8 cellular contexts compared by ENCODE assay signal in genomic region chr14:49598479-49599301, GRCh38. TPM values are rescaled to one million over a fixed set of nuclear protein-coding genes. Genes with fewer than 3 reads are reported as not detected.
A peak's percentile ranks its signal among the peaks of the same experiment; 100 is the strongest.
DNase-seq lines count a peak whose midpoint lies in the region; ATAC-seq and TF ChIP-seq lines count a peak whose summit lies in the region.

Gene LRR1 (plus strand): TSS chr14:49598940. CDS start chr14:49599021, 81 bp downstream.

- peak within 1 kb of the TSS; percentile 96 for H3K9ac ChIP-seq in KMS-11

- TF ChIP-seq CTCF in KMS-11 (conservative IDR thresholded peaks at IDR 0.05; ENCODE audit: low read depth, low read length) (no peak), Peyer's patch (IDR thresholded peaks at IDR 0.05) (peak in 2 of 6 experiments; percentile 9 to 13)

- H3K79me2 ChIP-seq in KMS-11 (ENCODE audit: insufficient read depth, low read depth): peaks cover 47% of the 10 kb centered on the region

- H3K4me1 ChIP-seq in KMS-11 (ENCODE audit: low read depth, poor library complexity, severe bottlenecking): peaks cover 18% of the 10 kb centered on the region
- peaks cover 0 to 10% (median 3%) of the 10 kb centered on the region in 4 donors for H3K4me1 ChIP-seq in Peyer's patch

- POLR2A ChIA-PET in naive thymus-derived CD8-positive, alpha-beta T cell (lab: Charles Lee): interaction anchor here (0.6 to 4.0 kb wide), 7 partner anchors 12 to 239 kb away, joined by 3 to 83 read pairs (median 18); partner anchors contain the start of genes DNAAF2, KLHDC2, MGAT2 and POLE2

- H3K36me3 Mint-ChIP-seq in naive thymus-derived CD8-positive, alpha-beta T cell: peaks cover 0 to 3% (median 0%) of the 10 kb centered on the region in 3 donors
- peaks cover 6 to 12% of the 10 kb centered on the region in 2 donors for H3K36me3 Mint-ChIP-seq in stimulated activated naive B cell treated with anti-CD40 and anti-IgM and Interleukin-4, amounts not matched to agents 10 μg/mL and 1 μg/mL and 100 μg/mL, for 72 hours

- no peaks in the 10 kb centered on the region for H3K36me3 ChIP-seq in KMS-11 (ENCODE audit: insufficient read depth)
- no peaks in the 10 kb centered on the region for H3K36me3 ChIP-seq in Peyer's patch

- peak within 1 kb of the TSS; percentile 96 to 100 (median 98) for H3K27ac Mint-ChIP-seq in naive thymus-derived CD8-positive, alpha-beta T cell
- H3K27ac Mint-ChIP-seq in stimulated activated naive B cell treated with anti-CD40 and anti-IgM and Interleukin-4, amounts not matched to agents 10 μg/mL and 1 μg/mL and 100 μg/mL, for 72 hours: peak within 1 kb of the TSS; percentile 100

- no peaks in the 10 kb centered on the region for H3K27me3 Mint-ChIP-seq in naive thymus-derived CD8-positive, alpha-beta T cell
- no peaks in the 10 kb centered on the region for H3K27me3 Mint-ChIP-seq in stimulated activated naive B cell treated with anti-CD40 and anti-IgM and Interleukin-4, amounts not matched to agents 10 μg/mL and 1 μg/mL and 100 μg/mL, for 72 hours

- peak; percentile 49 to 70 for TF ChIP-seq POLR2A in Peyer's patch (IDR thresholded peaks at IDR 0.05)

- no peaks in the 10 kb centered on the region for H3K9me3 Mint-ChIP-seq in naive thymus-derived CD8-positive, alpha-beta T cell
- H3K9me3 Mint-ChIP-seq in stimulated activated naive B cell treated with anti-CD40 and anti-IgM and Interleukin-4, amounts not matched to agents 10 μg/mL and 1 μg/mL and 100 μg/mL, for 72 hours: no peaks in the 10 kb centered on the region

- peak within 1 kb of the TSS; percentile 60 for H3K4me2 ChIP-seq in KMS-11

- H3K4me1 Mint-ChIP-seq in naive thymus-derived CD8-positive, alpha-beta T cell: peaks cover 5 to 52% (median 31%) of the 10 kb centered on the region in 4 donors
- H3K4me1 Mint-ChIP-seq in stimulated activated naive B cell treated with anti-CD40 and anti-IgM and Interleukin-4, amounts not matched to agents 10 μg/mL and 1 μg/mL and 100 μg/mL, for 72 hours: peaks cover 19 to 50% of the 10 kb centered on the region in 2 donors

- ATAC-seq in GM21737 (IDR thresholded peaks at IDR 0.05; ENCODE audit: unreplicated experiment): peak; percentile 48
- ATAC-seq in naive thymus-derived CD8-positive, alpha-beta T cell: peak; percentile 77 to 82
- ATAC-seq in stimulated activated naive B cell treated with anti-CD40 and anti-IgM and Interleukin-4, amounts not matched to agents 10 μg/mL and 1 μg/mL and 100 μg/mL, for 72 hours (replicated peaks): peak; percentile 76 to 82

- H2AFZ ChIP-seq in KMS-11 (ENCODE audit: low read depth): peak within 1 kb of the TSS; percentile 52

- no peak within 1 kb of the TSS for H3K4me3 ChIP-seq in KMS-11 (IDR thresholded peaks at IDR 0.05; ENCODE audit: insufficient read depth, low read depth, low read length)
- H3K4me3 ChIP-seq in Peyer's patch: peak within 1 kb of the TSS; percentile 64 to 88 (median 74)

- DNase-seq in DMS79 (lab: John Stamatoyannopoulos, UW) (peak; percentile 91), Peyer's patch (peak; percentile 87 to 95 (median 94)), fibroblast of gingiva (ENCODE audit: low read depth) (peak; percentile 78)
- peak; percentile 71 to 82 for DNase-seq in activated T-helper 1 cell treated with anti-CD3 and anti-CD28 coated beads, Interleukin-2, amount 50 U/mL, for 16 hours (ENCODE audit: low read depth in 1 of 2, low spot score in 1 of 2)
- peak; percentile 72 to 96 (median 84) for DNase-seq in naive thymus-derived CD8-positive, alpha-beta T cell
- DNase-seq in stimulated activated naive B cell treated with anti-CD40 and anti-IgM and Interleukin-4, amounts not matched to agents 10 μg/mL and 1 μg/mL and 100 μg/mL, for 72 hours: peak; percentile 88

- H3K27me3 ChIP-seq in KMS-11 (ENCODE audit: insufficient read depth, low read depth): no peaks in the 10 kb centered on the region
- no peaks in the 10 kb centered on the region for H3K27me3 ChIP-seq in Peyer's patch

- H4K20me1 ChIP-seq in KMS-11 (ENCODE audit: insufficient read depth): no peaks in the 10 kb centered on the region

- H3K4me3 Mint-ChIP-seq in naive thymus-derived CD8-positive, alpha-beta T cell: peak within 1 kb of the TSS; percentile 94 to 99 (median 98)
- H3K4me3 Mint-ChIP-seq in stimulated activated naive B cell treated with anti-CD40 and anti-IgM and Interleukin-4, amounts not matched to agents 10 μg/mL and 1 μg/mL and 100 μg/mL, for 72 hours: peak within 1 kb of the TSS; percentile 96 to 97

- H3K9me3 ChIP-seq in Peyer's patch: no peaks in the 10 kb centered on the region

- H3K27ac ChIP-seq in KMS-11 (peak within 1 kb of the TSS; percentile 94), Peyer's patch (peak within 1 kb of the TSS; percentile 88 to 99 (median 97))

RNA-seq across cellular contexts. Expression of gene LRR1, which starts in this region (rescaled TPM):
- total RNA-seq in Peyer's patch: 10 to 100 TPM; 16.3 to 20.7 (median 18.3) TPM
- total RNA-seq in naive thymus-derived CD8-positive, alpha-beta T cell: 10 to 100 TPM; 12.1 to 12.9 TPM
- polyA plus RNA-seq in naive thymus-derived CD8-positive, alpha-beta T cell: 10 to 100 TPM in 1 of 3 donors, 1 to 10 TPM in 2; 8.5 to 10.4 (median 8.9) TPM
